8 cellular contexts compared by ENCODE assay signal in genomic region chr6:43477235-43478007, GRCh38. TPM values are rescaled to one million over a fixed set of nuclear protein-coding genes. Genes with fewer than 3 reads are reported as not detected.
DNase-seq lines count a peak whose midpoint lies in the region; ATAC-seq and TF ChIP-seq lines count a peak whose summit lies in the region.

TSS of gene TJAP1 (plus strand) at chr6:43477570. CDS start at chr6:43499002, 21,432 bp downstream.

- ATAC-seq in HG02571 (IDR thresholded peaks at IDR 0.05; ENCODE audit: unreplicated experiment), result peak; percentile 98
- ATAC-seq in heart left ventricle, result peak; percentile 95 to 100 (median 100)

- WGBS in adipose tissue, 3 donors, result 1% methylated on average over 34 of the region's 34 CpGs
- 1 to 3% (median 1%) methylated on average over 34 of the region's 34 CpGs for WGBS in heart left ventricle, 4 donors
- WGBS in transverse colon (ENCODE audit: low coverage in 1 of 2), 2 donors, result 2% methylated on average over 8 to 34 of the region's 34 CpGs

- no peaks in the 10 kb centered on the region for H3K27me3 ChIP-seq in heart left ventricle
- H3K27me3 ChIP-seq in transverse colon, result no peaks in the 10 kb centered on the region

- intact Hi-C loops in heart left ventricle (cut with DNase I), result no loop called here
- intact Hi-C loops in transverse colon (cut with DNase I; ENCODE audit: low total_unique reads), result no loop called here

- in situ Hi-C loops in transverse colon (cut with MboI; ENCODE audit: low pct_ligation_motif_present in 1 of 4, low pct_unique_long_range_greater_than_20kb in 1 of 4, low sequenced_read_pairs in 3 of 4), result no loop called here

- H3K27ac ChIP-seq in adipose tissue (ENCODE audit: low read depth, low read length), result no peak within 1 kb of the TSS
- peak within 1 kb of the TSS; percentile 49 to 89 (median 80) for H3K27ac ChIP-seq in heart left ventricle
- peak within 1 kb of the TSS; percentile 81 to 87 (median 84) for H3K27ac ChIP-seq in transverse colon

- TF ChIP-seq POLR2A in heart left ventricle (IDR thresholded peaks at IDR 0.05) (peak in 1 of 2 donors; percentile 53), transverse colon (IDR thresholded peaks at IDR 0.05) (peak; percentile 81)

- H3K4me1 ChIP-seq in heart left ventricle (peaks cover 8 to 51% (median 33%) of the 10 kb centered on the region in 12 donors), transverse colon (peaks cover 7 to 22% (median 13%) of the 10 kb centered on the region in 4 donors)

- DNase-seq in GM04503 (ENCODE audit: low read depth) (peak; percentile 31), NCI-H1417 treated with DMSO at 0.1 percent for 48 hours (lab: John Stamatoyannopoulos, UW) (peak; percentile 40), T-helper 1 cell (peak; percentile 89 to 95 (median 92)), heart left ventricle (peak; percentile 91 to 96 (median 94)), pons (ENCODE audit: low spot score) (peak; percentile 82), transverse colon (peak; percentile 96)

- no peak for TF ChIP-seq CTCF in heart left ventricle (IDR thresholded peaks at IDR 0.05)
- TF ChIP-seq CTCF in transverse colon (IDR thresholded peaks at IDR 0.05), result no peak

- H3K9me3 ChIP-seq in heart left ventricle (no peaks in the 10 kb centered on the region), transverse colon (no peaks in the 10 kb centered on the region)

- no peak for TF ChIP-seq EP300 in transverse colon (IDR thresholded peaks at IDR 0.05; ENCODE audit: low read depth)

- H3K36me3 ChIP-seq in heart left ventricle, result peaks cover 0 to 14% (median 0%) of the 10 kb centered on the region in 9 donors
- no peaks in the 10 kb centered on the region for H3K36me3 ChIP-seq in transverse colon

- H3K4me3 ChIP-seq in heart left ventricle (peak within 1 kb of the TSS; percentile 70 to 89 (median 75)), transverse colon (peak within 1 kb of the TSS; percentile 65 to 78 (median 76))

RNA-seq across cellular contexts. Expression of gene TJAP1, which starts in this region (rescaled TPM):
- 10 to 100 TPM; 16.4 to 23.7 (median 17.2) TPM for polyA plus RNA-seq in adipose tissue
- total RNA-seq in heart left ventricle, result 10 to 100 TPM; 16.9 to 34.5 (median 19.1) TPM
- 10 to 100 TPM; 16.5 TPM for polyA plus RNA-seq in heart left ventricle
- total RNA-seq in transverse colon, result 10 to 100 TPM; 10.9 to 22.4 (median 17.9) TPM

Comparison
In these comparisons a context has a peak if more than half of its experiments do, and no peak if none do; other contexts are left out.
1. DNase-seq: peak in every context shown above with its lines; median percentile 96 in transverse colon; 94 in heart left ventricle; 92 in T-helper 1 cell; 82 in pons; 40 in NCI-H1417 treated with DMSO at 0.1 percent for 48 hours; 31 in GM04503.